8 cellular contexts compared by ENCODE assay signal in the genomic region with DNA sequence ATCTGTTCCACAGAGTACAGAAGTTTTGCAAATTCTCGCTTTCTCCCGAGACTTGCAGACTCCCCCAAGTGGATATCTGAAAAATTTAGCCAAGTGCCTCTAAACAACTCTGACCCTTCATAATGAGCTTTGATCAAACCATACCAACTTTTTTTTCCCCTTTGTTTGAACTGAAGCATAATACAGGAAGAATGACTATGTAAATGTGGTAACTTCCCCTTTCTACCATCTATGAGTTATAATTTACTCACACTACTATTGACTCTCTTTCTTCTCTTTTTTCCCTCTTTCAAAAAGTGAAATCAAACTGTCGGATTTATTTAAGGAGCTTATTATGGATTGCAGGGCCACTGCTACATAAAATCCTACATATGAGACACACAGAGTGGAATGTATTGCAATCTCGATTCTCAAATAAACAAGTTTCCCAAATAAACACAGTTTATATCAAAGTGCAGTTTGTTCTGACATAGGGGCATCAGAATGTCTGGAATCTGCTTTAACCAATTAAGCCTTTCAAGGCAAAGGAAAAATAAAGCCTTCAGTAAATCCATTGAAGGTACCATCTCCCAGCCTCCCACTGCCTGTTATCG. TPM values are rescaled to one million over a fixed set of nuclear protein-coding genes. Genes with fewer than 3 reads are reported as not detected.
A peak's percentile ranks its signal among the peaks of the same experiment; 100 is the strongest.
DNase-seq lines count a peak whose midpoint lies in the region; ATAC-seq and TF ChIP-seq lines count a peak whose summit lies in the region.

No MANE protein-coding gene starts in this region.

- intact Hi-C loops in sigmoid colon (cut with DNase I): no loop called here

- H3K27ac ChIP-seq in SK-N-SH (ENCODE audit: low read depth in 2 of 2, low read length in 1 of 2) (peak overlapping the region in 1 of 2 experiments; percentile 24; a peak in 1 of 4 replicates), gastroesophageal sphincter (no peak overlapping the region), sigmoid colon (peak overlapping the region in 1 of 4 donors; percentile 38)

- DNase-seq in Daoy (ENCODE audit: low read depth): peak; percentile 16
- DNase-seq in SK-N-SH: no peak
- no peak for DNase-seq in sigmoid colon
- DNase-seq in NCI-H524 treated with DMSO at 0.1 percent for 48 hours (lab: John Stamatoyannopoulos, UW): no peak
- no peak for DNase-seq in activated gamma-delta T cell (lab: John Stamatoyannopoulos, UW)
- DNase-seq in amygdala (lab: John Stamatoyannopoulos, UW): no peak

- H3K4me1 ChIP-seq in SK-N-SH (ENCODE audit: control insufficient read depth in 1 of 2, insufficient read depth in 2 of 2, low read depth in 1 of 2, low read length in 1 of 2) (peaks cover 0 to 10% of the 10 kb centered on the region in 2 experiments; a peak in 3 of 4 replicates), gastroesophageal sphincter (peaks cover 0 to 21% (median 3%) of the 10 kb centered on the region in 3 donors), sigmoid colon (peaks cover 0 to 14% (median 9%) of the 10 kb centered on the region in 4 donors)

- H3K27me3 ChIP-seq in SK-N-SH (ENCODE audit: insufficient read depth) (no peaks in the 10 kb centered on the region; the same call in 1 of the 2 replicates), gastroesophageal sphincter (peaks cover 13% of the 10 kb centered on the region), sigmoid colon (peaks cover 0 to 25% (median 3%) of the 10 kb centered on the region in 3 donors)

- CTCF ChIA-PET in SK-N-SH (lab: Yijun Ruan, JAX): interaction anchor here (0.6 to 1.4 kb wide), 6 partner anchors 14 to 1377 kb away, joined by 3 to 8 read pairs (median 3); no protein-coding TSS in a partner anchor

- no peak for TF ChIP-seq EP300 in SK-N-SH (IDR thresholded peaks at IDR 0.05; ENCODE audit: borderline replicate concordance in 1 of 2, low read depth in 1 of 2, low read length in 1 of 2)
- TF ChIP-seq EP300 in gastroesophageal sphincter (IDR thresholded peaks at IDR 0.05): no peak
- TF ChIP-seq EP300 in sigmoid colon (IDR thresholded peaks at IDR 0.05): no peak

- TF ChIP-seq POLR2A in gastroesophageal sphincter (IDR thresholded peaks at IDR 0.05) (no peak), sigmoid colon (IDR thresholded peaks at IDR 0.05) (no peak)

- no peaks in the 10 kb centered on the region for H3K9me2 ChIP-seq in SK-N-SH

- H3K9me3 ChIP-seq in SK-N-SH (peaks cover 4% of the 10 kb centered on the region; the same call in 1 of the 2 replicates), gastroesophageal sphincter (no peaks in the 10 kb centered on the region), sigmoid colon (no peaks in the 10 kb centered on the region)

- TF ChIP-seq CTCF in SK-N-SH (IDR thresholded peaks at IDR 0.05) (peak; percentile 21; the same call in 1 of the 2 replicates), gastroesophageal sphincter (IDR thresholded peaks at IDR 0.05) (no peak), sigmoid colon (IDR thresholded peaks at IDR 0.05) (no peak)

- H3K4me3 ChIP-seq in SK-N-SH (ENCODE audit: low read depth in 2 of 2, low read length in 1 of 2) (peak overlapping the region; percentile 62 to 71), gastroesophageal sphincter (peak overlapping the region; percentile 57 to 62), sigmoid colon (peak overlapping the region in 3 of 4 donors; percentile 54 to 64 (median 59))

- no peaks in the 10 kb centered on the region for H3F3A ChIP-seq in SK-N-SH (replicated peaks; ENCODE audit: insufficient read depth)

- no peak overlapping the region for H3K9ac ChIP-seq in SK-N-SH

- no peaks in the 10 kb centered on the region for H3K79me2 ChIP-seq in SK-N-SH (ENCODE audit: insufficient read depth)

- H4K20me1 ChIP-seq in SK-N-SH (ENCODE audit: insufficient read depth): no peaks in the 10 kb centered on the region

- ATAC-seq in HG02759 (IDR thresholded peaks at IDR 0.05; ENCODE audit: unreplicated experiment) (peak; percentile 20), gastroesophageal sphincter (no peak)

- H3K4me2 ChIP-seq in SK-N-SH: peak overlapping the region; percentile 88

- 42% methylated on average over 5 of the region's 5 CpGs for WGBS in SK-N-SH (ENCODE audit: low lambda C conversion rate)
- WGBS in gastroesophageal sphincter (ENCODE audit: low coverage in 1 of 2), 2 donors: 33 to 39% methylated on average over 4 to 5 of the region's 5 CpGs
- 16 to 26% methylated on average over 5 of the region's 5 CpGs for WGBS in sigmoid colon, 2 donors

- peak overlapping the region; percentile 85 for H2AFZ ChIP-seq in SK-N-SH (ENCODE audit: low read depth)

- TF ChIP-seq RAD21 in SK-N-SH (IDR thresholded peaks at IDR 0.05; ENCODE audit: low read length): peak; percentile 44

- H3K36me3 ChIP-seq in SK-N-SH (replicated peaks in 1 of 2; ENCODE audit: control insufficient read depth in 1 of 2, insufficient read depth in 2 of 2, low read length in 1 of 2) (no peaks in the 10 kb centered on the region), gastroesophageal sphincter (no peaks in the 10 kb centered on the region), sigmoid colon (no peaks in the 10 kb centered on the region)

- POLR2A ChIA-PET in SK-N-SH (lab: Yijun Ruan, JAX): no interaction called here

TF ChIP-seq in SK-N-SH, 30 proteins besides CTCF, POLR2A, EP300 and RAD21:
- TF ChIP-seq FOSL2 (IDR thresholded peaks at IDR 0.05; ENCODE audit: borderline replicate concordance, low read depth): no peak
- no peak for TF ChIP-seq SMC3 (IDR thresholded peaks at IDR 0.05; ENCODE audit: low read depth, low read length)
- TF ChIP-seq GABPA (IDR thresholded peaks at IDR 0.05; ENCODE audit: low read depth): no peak
- no peak for TF ChIP-seq NFIC (IDR thresholded peaks at IDR 0.05; ENCODE audit: borderline replicate concordance)
- no peak for TF ChIP-seq RXRA (IDR thresholded peaks at IDR 0.05; ENCODE audit: borderline replicate concordance, low read depth)
- no peak for TF ChIP-seq ELF1 (IDR thresholded peaks at IDR 0.05)
- TF ChIP-seq, protein P1, sequence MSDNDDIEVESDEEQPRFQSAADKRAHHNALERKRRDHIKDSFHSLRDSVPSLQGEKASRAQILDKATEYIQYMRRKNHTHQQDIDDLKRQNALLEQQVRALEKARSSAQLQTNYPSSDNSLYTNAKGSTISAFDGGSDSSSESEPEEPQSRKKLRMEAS (IDR thresholded peaks at IDR 0.05; ENCODE audit: low read depth): no peak

RNA-seq across cellular contexts. Expression of a gene that starts 1.4 kb away (rescaled TPM):
- 0.27 and 1.5 TPM in 2 replicates for total RNA-seq in Daoy (2014; rRNA removed; shearing (Covaris generic))
- polyA plus RNA-seq in SK-N-SH (2012; rRNA removed) (0.02 TPM in 2 replicates), sigmoid colon (under 1 TPM in 1 of 3 donors, not detected in 2; 0.31 TPM)
- 0.01 and 0.03 TPM in 2 replicates for polyA plus RNA-seq in SK-N-SH (2012; cell fraction: cytosol; rRNA removed)
- polyA plus RNA-seq in SK-N-SH (2012; cell fraction: nucleus; rRNA removed): 0.02 TPM in 1 of 2 replicates, not detected in the other
- total RNA-seq in gastroesophageal sphincter (under 1 TPM in 3 of 4 donors, not detected in 1; under 0.01 to 0.08 (median 0.07) TPM), sigmoid colon (1 to 10 TPM in 1 of 4 donors, under 1 TPM in 3; 0.14 to 1.1 (median 0.30) TPM)
